Comparison of ENCODE assay signal across 26 cellular contexts in genomic region chr18:73647391-73647790, GRCh38.
DNase-seq lines count a peak whose midpoint lies in the region; ATAC-seq, FAIRE-seq and TF ChIP-seq lines count a peak whose summit lies in the region.
"Had no signal": no experiment of that assay in that cellular context is flagged by ENCODE, and none has a peak within 500 bp of the region (broad histone marks: within the 10 kb centered on the region; RNA-seq: fewer than 3 reads in every experiment).

No MANE protein-coding gene starts in this region.

- peaks cover 11% of the 10 kb centered on the region; the same call in 1 of the 2 replicates for H3K36me3 Mint-ChIP-seq in HFFc6 (ENCODE audit: low read depth)
- H3K36me3 Mint-ChIP-seq: activated naive CD4-positive, alpha-beta T cell treated with anti-CD3 and anti-CD28 coated beads, Interleukin-2, amount 50 U/mL, for 24 hours; mesothelial cell of epicardium had no signal

- no peaks in the 10 kb centered on the region for H3K9me3 ChIP-seq in SJSA1 (replicated peaks)
- H3K9me3 ChIP-seq in kidney (ENCODE audit: control insufficient read depth in 1 of 2, low read length in 2 of 2), result no peaks in the 10 kb centered on the region
- H3K9me3 ChIP-seq: neutrophil, psoas muscle, tibial artery had no signal

- no peaks in the 10 kb centered on the region for H3K9me3 Mint-ChIP-seq in HFFc6
- H3K9me3 Mint-ChIP-seq: activated CD4-positive, alpha-beta T cell treated with anti-CD3 and anti-CD28 coated beads, Interleukin-2, amount 10 ng/mL, durations not matched to agents 7 days and 5 days; activated naive CD4-positive, alpha-beta T cell treated with anti-CD3 and anti-CD28 coated beads, Interleukin-2, amount 50 U/mL, for 24 hours; GM23338; mesothelial cell of epicardium had no signal

- no peak overlapping the region for H3K9ac ChIP-seq in kidney (ENCODE audit: low read length in 2 of 2)

- peaks cover 46% of the 10 kb centered on the region for H3K4me1 Mint-ChIP-seq in HFFc6 (ENCODE audit: low read depth)
- H3K4me1 Mint-ChIP-seq: activated CD4-positive, alpha-beta T cell treated with anti-CD3 and anti-CD28 coated beads, Interleukin-2, amount 10 ng/mL, durations not matched to agents 7 days and 5 days; activated naive CD4-positive, alpha-beta T cell treated with anti-CD3 and anti-CD28 coated beads, Interleukin-2, amount 50 U/mL, for 24 hours; GM23338; mesothelial cell of epicardium had no signal

- H3K36me3 ChIP-seq in SJSA1 (no peaks in the 10 kb centered on the region), kidney (ENCODE audit: control insufficient read depth in 1 of 2, insufficient read depth in 2 of 2, low read length in 2 of 2) (no peaks in the 10 kb centered on the region)
- H3K36me3 ChIP-seq: cardiac muscle cell, neutrophil, tibial artery had no signal

- H3K27me3 Mint-ChIP-seq in HFFc6 (ENCODE audit: insufficient read depth), result no peaks in the 10 kb centered on the region
- H3K27me3 Mint-ChIP-seq: activated CD4-positive, alpha-beta T cell treated with anti-CD3 and anti-CD28 coated beads, Interleukin-2, amount 10 ng/mL, durations not matched to agents 7 days and 5 days; activated naive CD4-positive, alpha-beta T cell treated with anti-CD3 and anti-CD28 coated beads, Interleukin-2, amount 50 U/mL, for 24 hours had no signal

- no peak overlapping the region for H3K4me3 Mint-ChIP-seq in HFFc6
- H3K4me3 Mint-ChIP-seq: activated CD4-positive, alpha-beta T cell treated with anti-CD3 and anti-CD28 coated beads, Interleukin-2, amount 10 ng/mL, durations not matched to agents 7 days and 5 days; activated naive CD4-positive, alpha-beta T cell treated with anti-CD3 and anti-CD28 coated beads, Interleukin-2, amount 50 U/mL, for 24 hours; GM23338; mesothelial cell of epicardium had no signal

- H3K4me1 ChIP-seq in SJSA1 (replicated peaks), result peaks cover 24% of the 10 kb centered on the region
- no peaks in the 10 kb centered on the region for H3K4me1 ChIP-seq in kidney (ENCODE audit: control insufficient read depth in 1 of 2, insufficient read depth in 1 of 2, low read depth in 1 of 2, low read length in 2 of 2)
- H3K4me1 ChIP-seq: psoas muscle, tibial artery had no signal

- H3K27ac ChIP-seq in SJSA1, result 0 out of 2 replicates have a peak overlapping the region, but pooled peaks have one; percentile 13
- no peak overlapping the region for H3K27ac ChIP-seq in kidney (ENCODE audit: low read depth in 2 of 2, low read length in 2 of 2)
- H3K27ac ChIP-seq: C4-2B, cardiac muscle cell, neutrophil, psoas muscle, tibial artery had no signal

- intact Hi-C loops in kidney (cut with DNase I), result no loop called here

- FAIRE-seq in kidney (lab: Jason Lieb, UNC), result no peak
- FAIRE-seq: colon, islet of Langerhans had no signal

- H3K4me3 ChIP-seq in SJSA1 (no peak overlapping the region), fibroblast of mammary gland (ENCODE audit: control insufficient read depth, low read depth, low read length) (no peak overlapping the region), kidney (ENCODE audit: low read length in 2 of 2) (no peak overlapping the region)
- H3K4me3 ChIP-seq: cardiac muscle cell, GM23338, psoas muscle, tibial artery had no signal

- no peak for ATAC-seq in HG03571 (IDR thresholded peaks at IDR 0.05; ENCODE audit: unreplicated experiment)
- ATAC-seq: GM23338, psoas muscle, Right ventricle myocardium inferior had no signal

- no peak for TF ChIP-seq CTCF in HFFc6 (IDR thresholded peaks at IDR 0.05)
- no peak for TF ChIP-seq CTCF in fibroblast of mammary gland (conservative IDR thresholded peaks at IDR 0.05; ENCODE audit: control insufficient read depth, insufficient read depth, low read depth, low read length)
- no peak for TF ChIP-seq CTCF in kidney (IDR thresholded peaks at IDR 0.05; ENCODE audit: borderline replicate concordance, extremely low read depth, insufficient read depth)

- peak overlapping the region; percentile 82 for H3K27ac Mint-ChIP-seq in HFFc6
- H3K27ac Mint-ChIP-seq: activated CD4-positive, alpha-beta T cell treated with anti-CD3 and anti-CD28 coated beads, Interleukin-2, amount 10 ng/mL, durations not matched to agents 7 days and 5 days; activated naive CD4-positive, alpha-beta T cell treated with anti-CD3 and anti-CD28 coated beads, Interleukin-2, amount 50 U/mL, for 24 hours; GM23338; mesothelial cell of epicardium had no signal

- no peaks in the 10 kb centered on the region for H3K27me3 ChIP-seq in SJSA1 (replicated peaks)
- H3K27me3 ChIP-seq: cardiac muscle cell, neutrophil, tibial artery had no signal

- no peak for DNase-seq in HFFc6
- DNase-seq in SJSA1 (ENCODE audit: low read depth in 1 of 2, low spot score in 2 of 2), result no peak
- peak; percentile 33 for DNase-seq in fibroblast of mammary gland (ENCODE audit: low read depth)
- DNase-seq in kidney, result no peak
- DNase-seq in glomerular visceral epithelial cell (ENCODE audit: extremely low spot score), result no peak
- DNase-seq in MV-4-11 (lab: John Stamatoyannopoulos, UW), result no peak
- DNase-seq: activated CD4-positive, alpha-beta T cell treated with anti-CD3 and anti-CD28 coated beads, Interleukin-2, amount 10 ng/mL, durations not matched to agents 7 days and 5 days; amygdala; COR-L47; DMS79; NCI-H1092; NCI-H1694 treated with DMSO at 0.1 percent for 48 hours; psoas muscle; stimulated activated CD4-positive, alpha-beta T cell treated with anti-CD3 and anti-CD28 coated beads, Interleukin-4, amount 100 ng/mL, for 24 hours; T-helper 9 cell; tibial artery had no signal
